In the genomic region with DNA sequence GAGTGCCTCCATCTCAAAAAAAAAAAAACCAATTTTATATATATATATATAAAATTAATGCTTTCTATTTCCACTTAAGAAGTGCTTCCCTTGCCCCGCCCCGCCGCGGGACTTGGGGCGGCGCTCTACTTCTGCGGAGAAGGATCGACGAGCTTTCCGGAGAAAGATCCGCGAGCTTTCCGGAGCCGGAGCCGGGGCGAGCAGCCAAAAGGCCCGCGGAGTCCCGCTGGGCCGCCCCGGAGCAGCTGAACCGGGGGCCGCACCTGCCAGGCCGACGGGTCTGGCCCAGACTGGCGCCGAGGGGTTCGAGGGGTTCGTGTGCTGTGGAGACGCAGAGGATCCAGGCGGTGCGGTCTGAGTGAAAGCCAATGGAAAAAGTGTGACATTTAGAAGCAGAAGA, we compare ENCODE assay signal across 8 cellular contexts. TPM values are rescaled to one million over a fixed set of nuclear protein-coding genes. Genes with fewer than 3 reads are reported as not detected.
DNase-seq lines count a peak whose midpoint lies in the region; ATAC-seq and TF ChIP-seq lines count a peak whose summit lies in the region.

No MANE protein-coding gene starts in this region.

- H3K36me3 Mint-ChIP-seq in type B pancreatic cell = no peaks in the 10 kb centered on the region

- DNase-seq in HFF-Myc (ENCODE audit: extremely low read depth, low read depth) (no peak), body of pancreas (peak; percentile 49 to 72 (median 56)), iPS-NIHi7 (ENCODE audit: extremely low spot score) (peak; percentile 7), type B pancreatic cell (ENCODE audit: extremely low spot score, unreplicated experiment) (no peak)
- peak; percentile 10 for DNase-seq in stimulated activated CD4-positive, alpha-beta T cell treated with anti-CD3 and anti-CD28 coated beads, Interleukin-1b, Interleukin-23, amount 100 ng/mL, for 48 hours
- DNase-seq in effector CD8-positive, alpha-beta T cell (lab: John Stamatoyannopoulos, UW) = no peak
- DNase-seq in stimulated activated naive CD4-positive, alpha-beta T cell treated with Interleukin-2 at 50 U/mL for 16 hours (lab: John Stamatoyannopoulos, UW) = no peak

- no peaks in the 10 kb centered on the region for H3K27me3 ChIP-seq in body of pancreas

- peak overlapping the region in 3 of 4 donors; percentile 8 to 39 (median 28) for H3K27ac ChIP-seq in body of pancreas

- H3K4me1 ChIP-seq in body of pancreas = peaks cover 3% of the 10 kb centered on the region

- peaks cover 13% of the 10 kb centered on the region for H3K9me3 Mint-ChIP-seq in type B pancreatic cell

- H3K4me1 Mint-ChIP-seq in type B pancreatic cell (ENCODE audit: unreplicated experiment) = peaks cover 4% of the 10 kb centered on the region

- H3K9me3 ChIP-seq in body of pancreas = no peaks in the 10 kb centered on the region

- intact Hi-C loops in body of pancreas (cut with DNase I) = no loop called here

- WGBS in body of pancreas, 2 donors = 7 to 10% methylated on average over 21 to 32 of the region's 32 CpGs

- H3K27ac Mint-ChIP-seq in type B pancreatic cell = no peak overlapping the region

- H3K36me3 ChIP-seq in body of pancreas (replicated peaks in 1 of 2; ENCODE audit: insufficient read depth in 1 of 2, low read depth in 2 of 2) = no peaks in the 10 kb centered on the region

- 0 out of 2 replicates have a peak overlapping the region, but pooled peaks have one; percentile 1 for H3K4me3 ChIP-seq in HFF-Myc (replicated peaks; ENCODE audit: low read depth, low read length)
- H3K4me3 ChIP-seq in body of pancreas = no peak overlapping the region

- H3K4me3 Mint-ChIP-seq in type B pancreatic cell = no peak overlapping the region

- peak; percentile 72 for ATAC-seq in body of pancreas
- ATAC-seq in GM21423 (IDR thresholded peaks at IDR 0.05; ENCODE audit: unreplicated experiment) = no peak

- no peak for TF ChIP-seq CTCF in HFF-Myc (IDR thresholded peaks at IDR 0.05; ENCODE audit: low read depth, low read length, missing control alignments)
- TF ChIP-seq CTCF in body of pancreas (IDR thresholded peaks at IDR 0.05) = no peak
- no peak for TF ChIP-seq CTCF in type B pancreatic cell (conservative IDR thresholded peaks at IDR 0.05)

- TF ChIP-seq POLR2A in body of pancreas (IDR thresholded peaks at IDR 0.05) = peak in 1 of 3 donors; percentile 26

- no peaks in the 10 kb centered on the region for H3K27me3 Mint-ChIP-seq in type B pancreatic cell

RNA-seq across cellular contexts. Expression of a gene that starts 50.7 kb away (rescaled TPM):
- not detected for total RNA-seq in body of pancreas
- 0.45 and 0.46 TPM in 2 replicates for total RNA-seq in type B pancreatic cell (ENCODE audit: low replicate concordance)

Comparison
In these comparisons a context has a peak if more than half of its experiments do, and no peak if none do; other contexts are left out.
1. DNase-seq: peak in body of pancreas (4 of 4), iPS-NIHi7 (single experiment) and stimulated activated CD4-positive, alpha-beta T cell treated with anti-CD3 and anti-CD28 coated beads, Interleukin-1b, Interleukin-23, amount 100 ng/mL, for 48 hours (single experiment); none in HFF-Myc (single experiment), effector CD8-positive, alpha-beta T cell (single experiment), stimulated activated naive CD4-positive, alpha-beta T cell treated with Interleukin-2 at 50 U/mL for 16 hours (single experiment) and type B pancreatic cell (single experiment).